In genomic region chr2:170847716-170848115, GRCh38 we compare ENCODE assay signal across 29 cellular contexts. TPM values are rescaled to one million over a fixed set of nuclear protein-coding genes. Genes with fewer than 3 reads are reported as not detected.
"Had no signal": no experiment of that assay in that cellular context is flagged by ENCODE, and none has a peak within 500 bp of the region (broad histone marks: within the 10 kb centered on the region; RNA-seq: fewer than 3 reads in every experiment).

No MANE protein-coding gene starts in this region.

- H3K9me3 ChIP-seq: heart right ventricle, lower lobe of right lung, neutrophil, pancreas, right lobe of liver, suprapubic skin, transverse colon, upper lobe of right lung, uterus had no signal

- H3K36me3 ChIP-seq: heart right ventricle, lower lobe of right lung, neutrophil, pancreas, right lobe of liver, suprapubic skin, transverse colon, upper lobe of right lung, uterus had no signal

- H3K9me3 Mint-ChIP-seq: natural killer cell; neural crest cell; stimulated activated naive CD8-positive, alpha-beta T cell treated with anti-CD3 and anti-CD28 coated beads, Interleukin-15, amount 100 ng/mL, for 72 hours had no signal

- H3K27ac ChIP-seq: dorsolateral prefrontal cortex, epithelial cell of prostate, heart right ventricle, lower lobe of right lung, neutrophil, pancreas, right lobe of liver, suprapubic skin, transverse colon, upper lobe of right lung, uterus had no signal

- H3K4me1 Mint-ChIP-seq: neural crest cell had no signal

- H3K36me3 Mint-ChIP-seq: natural killer cell had no signal

- H3K4me3 ChIP-seq: dorsolateral prefrontal cortex, heart right ventricle, lower lobe of right lung, pancreas, right lobe of liver, smooth muscle cell, suprapubic skin, transverse colon, upper lobe of right lung, uterus had no signal

- H3K4me1 ChIP-seq: heart right ventricle, lower lobe of right lung, pancreas, right lobe of liver, suprapubic skin, transverse colon, upper lobe of right lung, uterus had no signal

- H3K27me3 Mint-ChIP-seq: stimulated activated naive CD8-positive, alpha-beta T cell treated with anti-CD3 and anti-CD28 coated beads, Interleukin-15, amount 100 ng/mL, for 72 hours had no signal

- H3K4me2 ChIP-seq: smooth muscle cell had no signal

- H3K27ac Mint-ChIP-seq: natural killer cell; stimulated activated naive CD8-positive, alpha-beta T cell treated with anti-CD3 and anti-CD28 coated beads, Interleukin-15, amount 100 ng/mL, for 72 hours had no signal

- DNase-seq: dorsolateral prefrontal cortex; effector CD4-positive, alpha-beta T cell; foreskin melanocyte; glutamatergic neuron; heart right ventricle; hippocampal formation; left colon; left ventricle myocardium superior; lower lobe of right lung; natural killer cell; pancreas; right lobe of liver; stimulated activated CD4-positive, alpha-beta T cell treated with anti-CD3 and anti-CD28 coated beads, Interleukin-12 subunit alpha, Interleukin-12 subunit beta, amount 100 ng/mL, for 4 hours; stimulated activated CD4-positive, alpha-beta T cell treated with anti-CD3 and anti-CD28 coated beads, Interleukin-1b, Interleukin-23, amount 100 ng/mL, for 48 hours; stimulated activated CD4-positive, alpha-beta T cell treated with anti-CD3 and anti-CD28 coated beads, Interleukin-4, amount 100 ng/mL, for 1 hour; stimulated activated CD8-positive, alpha-beta memory T cell treated with anti-CD3 and anti-CD28 coated beads, Interleukin-4, amount 100 ng/mL, for 48 hours; stimulated activated naive CD4-positive, alpha-beta T cell; stimulated activated naive CD8-positive, alpha-beta T cell treated with anti-CD3 and anti-CD28 coated beads, Interleukin-15, amount 100 ng/mL, for 72 hours; transverse colon; upper lobe of right lung; uterus had no signal

- H3K4me3 Mint-ChIP-seq: natural killer cell; neural crest cell; stimulated activated naive CD8-positive, alpha-beta T cell treated with anti-CD3 and anti-CD28 coated beads, Interleukin-15, amount 100 ng/mL, for 72 hours had no signal

- ATAC-seq: esophagus mucosa; heart right ventricle; left colon; left ventricle myocardium superior; lower lobe of right lung; natural killer cell; pancreas; right lobe of liver; stimulated activated naive CD8-positive, alpha-beta T cell treated with anti-CD3 and anti-CD28 coated beads, Interleukin-15, amount 100 ng/mL, for 72 hours; upper lobe of right lung had no signal

- H3K27me3 ChIP-seq: pancreas, upper lobe of right lung, uterus had no signal

RNA-seq across cellular contexts. Expression of gene GAD1, which starts 31.0 kb away (rescaled TPM):
- total RNA-seq: left ventricle myocardium superior, lower lobe of right lung, mesenteric fat pad, natural killer cell, posterior vena cava, right lobe of liver, transverse colon, upper lobe of right lung had no signal
